ENCODE assay signal across 18 cellular contexts in genomic region chr4:98481167-98481566, GRCh38.
A peak's percentile ranks its signal among the peaks of the same experiment; 100 is the strongest.
DNase-seq lines count a peak whose midpoint lies in the region; ATAC-seq and TF ChIP-seq lines count a peak whose summit lies in the region.
"Had no signal": no experiment of that assay in that cellular context is flagged by ENCODE, and none has a peak within 500 bp of the region (broad histone marks: within the 10 kb centered on the region; RNA-seq: fewer than 3 reads in every experiment).

No MANE protein-coding gene starts in this region.

- H3K79me2 ChIP-seq in MM.1S (ENCODE audit: low read length): no peaks in the 10 kb centered on the region

- no peaks in the 10 kb centered on the region for H3F3A ChIP-seq in MM.1S (ENCODE audit: insufficient read depth, low read length)

- no peaks in the 10 kb centered on the region for H3K9me3 ChIP-seq in MM.1S (replicated peaks; ENCODE audit: insufficient read depth, low read length)
- H3K9me3 ChIP-seq: sigmoid colon had no signal

- H3K4me2 ChIP-seq in MM.1S (ENCODE audit: low read depth, low read length): no peak overlapping the region

- no peaks in the 10 kb centered on the region for H3K9me2 ChIP-seq in MM.1S (replicated peaks; ENCODE audit: insufficient read depth, low read length)

- no peak for DNase-seq in stimulated activated naive CD8-positive, alpha-beta T cell treated with anti-CD3 and anti-CD28 coated beads, Interleukin-15, amount 100 ng/mL, for 72 hours
- DNase-seq in cerebellar nuclear complex (lab: John Stamatoyannopoulos, UW): peak; percentile 65 to 84
- peak; percentile 40 for DNase-seq in myocyte (ENCODE audit: low read depth)
- DNase-seq in MM.1S: no peak
- DNase-seq in NCI-H2171 (lab: John Stamatoyannopoulos, UW): no peak
- no peak for DNase-seq in OCI-M2 (lab: John Stamatoyannopoulos, UW; ENCODE audit: unreplicated experiment)
- no peak for DNase-seq in GOT3 (lab: John Stamatoyannopoulos, UW)
- DNase-seq: activated T-cell treated with anti-CD3 and anti-CD28 coated beads, Interleukin-2, amount 50 U/mL, for 48 hours; AML-193; cortex of kidney; DMS153; left colon; NK-92 treated with Interleukin-12 subunit alpha and Interleukin-12 subunit beta, amount 100 ng/mL, for 24 hours; SHP77 treated with DMSO at 0.1 percent for 48 hours; sigmoid colon had no signal

- H3K9me3 Mint-ChIP-seq in stimulated activated naive CD8-positive, alpha-beta T cell treated with anti-CD3 and anti-CD28 coated beads, Interleukin-15, Interleukin-2, amounts not matched to agents 100 ng/mL and 50 ng/mL, for 24 hours: no peaks in the 10 kb centered on the region
- H3K9me3 Mint-ChIP-seq in stimulated activated naive CD8-positive, alpha-beta T cell treated with anti-CD3 and anti-CD28 coated beads, Interleukin-15, amount 100 ng/mL, for 72 hours: no peaks in the 10 kb centered on the region
- H3K9me3 Mint-ChIP-seq: stimulated activated memory B cell treated with anti-CD40 and anti-IgM and Interleukin-4, amounts not matched to agents 10 μg/mL and 1 μg/mL and 100 μg/mL, for 72 hours had no signal

- no peaks in the 10 kb centered on the region for H3K27me3 ChIP-seq in MM.1S (replicated peaks; ENCODE audit: insufficient read depth, low read length)
- H3K27me3 ChIP-seq: sigmoid colon had no signal

- no peaks in the 10 kb centered on the region for H3K36me3 ChIP-seq in MM.1S (replicated peaks; ENCODE audit: insufficient read depth, low read length)
- H3K36me3 ChIP-seq: sigmoid colon had no signal

- H3K36me3 Mint-ChIP-seq in stimulated activated naive CD8-positive, alpha-beta T cell treated with anti-CD3 and anti-CD28 coated beads, Interleukin-15, Interleukin-2, amounts not matched to agents 100 ng/mL and 50 ng/mL, for 24 hours (ENCODE audit: low read depth): peaks cover 48% of the 10 kb centered on the region

- no peak overlapping the region for H3K4me3 Mint-ChIP-seq in stimulated activated naive CD8-positive, alpha-beta T cell treated with anti-CD3 and anti-CD28 coated beads, Interleukin-15, Interleukin-2, amounts not matched to agents 100 ng/mL and 50 ng/mL, for 24 hours
- no peak overlapping the region for H3K4me3 Mint-ChIP-seq in stimulated activated naive CD8-positive, alpha-beta T cell treated with anti-CD3 and anti-CD28 coated beads, Interleukin-15, amount 100 ng/mL, for 72 hours
- H3K4me3 Mint-ChIP-seq: neural crest cell; stimulated activated memory B cell treated with anti-CD40 and anti-IgM and Interleukin-4, amounts not matched to agents 10 μg/mL and 1 μg/mL and 100 μg/mL, for 72 hours had no signal

- no peak overlapping the region for H3K27ac ChIP-seq in MM.1S (ENCODE audit: low read length)
- H3K27ac ChIP-seq: sigmoid colon had no signal

- no peak overlapping the region for H3K9ac ChIP-seq in MM.1S (ENCODE audit: low read length)

- H3K27me3 Mint-ChIP-seq in stimulated activated naive CD8-positive, alpha-beta T cell treated with anti-CD3 and anti-CD28 coated beads, Interleukin-15, Interleukin-2, amounts not matched to agents 100 ng/mL and 50 ng/mL, for 24 hours: no peaks in the 10 kb centered on the region
- H3K27me3 Mint-ChIP-seq in stimulated activated naive CD8-positive, alpha-beta T cell treated with anti-CD3 and anti-CD28 coated beads, Interleukin-15, amount 100 ng/mL, for 72 hours: no peaks in the 10 kb centered on the region
- H3K27me3 Mint-ChIP-seq: stimulated activated memory B cell treated with anti-CD40 and anti-IgM and Interleukin-4, amounts not matched to agents 10 μg/mL and 1 μg/mL and 100 μg/mL, for 72 hours had no signal

- no peaks in the 10 kb centered on the region for H4K20me1 ChIP-seq in MM.1S (ENCODE audit: insufficient read depth, low read length)

- H2AFZ ChIP-seq in MM.1S (ENCODE audit: low read length): no peak overlapping the region

- H3K4me1 Mint-ChIP-seq in stimulated activated naive CD8-positive, alpha-beta T cell treated with anti-CD3 and anti-CD28 coated beads, Interleukin-15, Interleukin-2, amounts not matched to agents 100 ng/mL and 50 ng/mL, for 24 hours (ENCODE audit: low read depth): peaks cover 60% of the 10 kb centered on the region
- H3K4me1 Mint-ChIP-seq in stimulated activated naive CD8-positive, alpha-beta T cell treated with anti-CD3 and anti-CD28 coated beads, Interleukin-15, amount 100 ng/mL, for 72 hours: peaks cover 66% of the 10 kb centered on the region
- H3K4me1 Mint-ChIP-seq: neural crest cell had no signal

- no peaks in the 10 kb centered on the region for H3K4me1 ChIP-seq in MM.1S (ENCODE audit: low read length)
- H3K4me1 ChIP-seq: sigmoid colon had no signal

- no peak overlapping the region for H3K4me3 ChIP-seq in MM.1S (ENCODE audit: low read length)
- H3K4me3 ChIP-seq: sigmoid colon had no signal

- no peak for ATAC-seq in stimulated activated naive CD8-positive, alpha-beta T cell treated with anti-CD3 and anti-CD28 coated beads, Interleukin-15, amount 100 ng/mL, for 72 hours
- ATAC-seq: left colon; stimulated activated memory B cell treated with anti-CD40 and anti-IgM and Interleukin-4, amounts not matched to agents 10 μg/mL and 1 μg/mL and 100 μg/mL, for 72 hours had no signal

- H3K27ac Mint-ChIP-seq in stimulated activated naive CD8-positive, alpha-beta T cell treated with anti-CD3 and anti-CD28 coated beads, Interleukin-15, Interleukin-2, amounts not matched to agents 100 ng/mL and 50 ng/mL, for 24 hours: peak overlapping the region; percentile 42
- peak overlapping the region in 1 of 2 donors; percentile 22 for H3K27ac Mint-ChIP-seq in stimulated activated naive CD8-positive, alpha-beta T cell treated with anti-CD3 and anti-CD28 coated beads, Interleukin-15, amount 100 ng/mL, for 72 hours

- no peak for TF ChIP-seq CTCF in MM.1S (IDR thresholded peaks at IDR 0.05; ENCODE audit: low read length)

Comparison
In these comparisons a context has a peak if more than half of its experiments do, and no peak if none do; other contexts are left out.
1. DNase-seq: peak in cerebellar nuclear complex (2 of 2) and myocyte (single experiment); none in stimulated activated naive CD8-positive, alpha-beta T cell treated with anti-CD3 and anti-CD28 coated beads, Interleukin-15, amount 100 ng/mL, for 72 hours (0 of 2), MM.1S (single experiment), NCI-H2171 (single experiment), OCI-M2 (single experiment) and GOT3 (single experiment).